ENCODE assay signal across 1 cellular context in genomic region chr11:14015711-14016110, GRCh38.
TF ChIP-seq lines count a peak whose summit lies in the region.

No MANE protein-coding gene starts in this region.

TF ChIP-seq in HEK293, 187 proteins besides CTCF, POLR2A, EP300 and RAD21 (continued from another document):
- TF ChIP-seq, protein P1, sequence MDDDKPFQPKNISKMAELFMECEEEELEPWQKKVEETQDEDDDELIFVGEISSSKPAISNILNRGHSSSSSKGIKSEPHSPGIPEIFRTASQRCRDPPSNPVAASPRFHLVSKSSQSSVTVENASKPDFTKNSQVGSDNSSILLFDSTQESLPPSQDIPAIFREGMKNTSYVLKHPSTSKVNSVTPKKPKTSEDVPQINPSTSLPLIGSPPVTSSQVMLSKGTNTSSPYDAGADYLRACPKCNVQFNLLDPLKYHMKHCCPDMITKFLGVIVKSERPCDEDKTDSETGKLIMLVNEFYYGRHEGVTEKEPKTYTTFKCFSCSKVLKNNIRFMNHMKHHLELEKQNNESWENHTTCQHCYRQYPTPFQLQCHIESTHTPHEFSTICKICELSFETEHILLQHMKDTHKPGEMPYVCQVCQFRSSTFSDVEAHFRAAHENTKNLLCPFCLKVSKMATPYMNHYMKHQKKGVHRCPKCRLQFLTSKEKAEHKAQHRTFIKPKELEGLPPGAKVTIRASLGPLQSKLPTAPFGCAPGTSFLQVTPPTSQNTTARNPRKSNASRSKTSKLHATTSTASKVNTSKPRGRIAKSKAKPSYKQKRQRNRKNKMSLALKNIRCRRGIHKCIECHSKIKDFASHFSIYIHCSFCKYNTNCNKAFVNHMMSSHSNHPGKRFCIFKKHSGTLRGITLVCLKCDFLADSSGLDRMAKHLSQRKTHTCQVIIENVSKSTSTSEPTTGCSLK (tag by site-specific recombination; IDR thresholded peaks at IDR 0.05), result no peak
- TF ChIP-seq ZBTB7A (tag by site-specific recombination; IDR thresholded peaks at IDR 0.05; ENCODE audit: low read depth), result no peak
- TF ChIP-seq ZNF600 (tag by site-specific recombination; IDR thresholded peaks at IDR 0.05), result no peak
- no peak for TF ChIP-seq ZBTB8A (tag by site-specific recombination; IDR thresholded peaks at IDR 0.05)
- 0 out of 2 replicates have a peak, but pooled peaks have one; percentile 31 for TF ChIP-seq ZEB2 (tag by site-specific recombination; IDR thresholded peaks at IDR 0.05)
